Comparison of ENCODE assay signal across 8 cellular contexts in the genomic region with DNA sequence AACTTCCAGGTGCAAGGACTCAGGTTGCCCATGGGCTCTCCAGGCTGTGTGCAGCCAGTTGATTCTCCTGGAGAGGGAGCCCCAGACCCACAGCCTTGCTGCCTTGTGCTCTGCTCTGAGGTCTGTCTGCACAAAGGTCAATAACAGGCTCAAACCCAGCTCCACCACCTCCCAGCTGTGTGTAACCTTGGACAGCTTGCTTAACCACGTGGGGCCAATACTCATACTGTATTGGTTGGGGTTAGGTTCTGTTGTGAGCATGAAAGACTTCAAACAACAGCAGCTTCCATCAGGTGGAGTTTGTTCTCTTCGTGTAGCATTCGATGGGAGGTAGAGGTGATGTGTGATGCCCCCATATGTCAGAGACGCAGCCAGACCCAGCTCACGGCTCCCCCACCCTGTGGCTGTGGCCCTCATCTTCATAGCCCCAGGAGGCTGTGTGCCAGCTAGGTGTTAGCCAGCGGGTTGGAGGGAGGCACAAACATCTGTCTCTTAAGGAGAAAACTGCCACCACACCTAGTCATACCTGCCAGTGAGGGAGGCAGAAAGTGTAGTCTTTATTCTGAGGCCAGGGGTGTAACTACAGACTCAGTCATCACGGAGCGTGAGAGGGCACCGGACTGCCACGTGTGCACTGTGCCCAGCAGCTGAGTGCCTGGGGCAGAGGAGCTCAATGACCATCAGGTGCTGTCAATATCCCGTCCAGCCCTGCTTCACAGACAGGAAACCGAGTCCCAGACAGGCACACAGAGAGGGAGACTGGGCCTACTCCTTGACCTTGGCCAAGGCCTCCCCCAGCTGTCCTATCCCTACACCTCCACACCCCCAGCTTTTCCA. TPM values are rescaled to one million over a fixed set of nuclear protein-coding genes. Genes with fewer than 3 reads are reported as not detected.
DNase-seq lines count a peak whose midpoint lies in the region; ATAC-seq, FAIRE-seq and TF ChIP-seq lines count a peak whose summit lies in the region.

No MANE protein-coding gene starts in this region.

- H3K4me3 Mint-ChIP-seq in neural progenitor cell = no peak overlapping the region

- peaks cover 2% of the 10 kb centered on the region for H3K27me3 Mint-ChIP-seq in neural progenitor cell (ENCODE audit: insufficient read depth, low read depth)

- TF ChIP-seq POLR2A in lower leg skin (IDR thresholded peaks at IDR 0.05) = no peak

- no peaks in the 10 kb centered on the region for H3K79me2 ChIP-seq in neural progenitor cell (ENCODE audit: low read depth)

- H3K4me3 ChIP-seq in bronchial epithelial cell (ENCODE audit: low read depth, low read length) = no peak overlapping the region
- H3K4me3 ChIP-seq in neural progenitor cell = no peak overlapping the region
- no peak overlapping the region for H3K4me3 ChIP-seq in lower leg skin (ENCODE audit: low read depth, poor library complexity, severe bottlenecking)

- no peaks in the 10 kb centered on the region for H3K36me3 Mint-ChIP-seq in neural progenitor cell

- TF ChIP-seq CTCF in GM12874 (IDR thresholded peaks at IDR 0.05; ENCODE audit: insufficient read depth, low read depth, low read length) (peak; percentile 27), bronchial epithelial cell (IDR thresholded peaks at IDR 0.05; ENCODE audit: insufficient read depth, low read length, severe bottlenecking) (peak; percentile 43), neural progenitor cell (IDR thresholded peaks at IDR 0.05) (peak; percentile 49), lower leg skin (IDR thresholded peaks at IDR 0.05) (no peak)

- no peak overlapping the region for H2AFZ ChIP-seq in neural progenitor cell (replicated peaks)

- no peak overlapping the region for H3K4me2 ChIP-seq in neural progenitor cell

- H3K4me1 ChIP-seq in neural progenitor cell = no peaks in the 10 kb centered on the region

- FAIRE-seq in bronchial epithelial cell (lab: Jason Lieb, UNC) = no peak

- intact Hi-C loops in lower leg skin (cut with DNase I; ENCODE audit: low total_unique reads) = no loop called here

- H3K27me3 ChIP-seq in bronchial epithelial cell (ENCODE audit: control insufficient read depth, insufficient read depth, low read length) (no peaks in the 10 kb centered on the region), neural progenitor cell (no peaks in the 10 kb centered on the region)

- no peaks in the 10 kb centered on the region for H3K36me3 ChIP-seq in bronchial epithelial cell (ENCODE audit: control insufficient read depth, insufficient read depth, low read length)
- H3K36me3 ChIP-seq in neural progenitor cell = no peaks in the 10 kb centered on the region

- H4K20me1 ChIP-seq in neural progenitor cell (ENCODE audit: low read depth) = no peaks in the 10 kb centered on the region

- 85 to 91% methylated on average over 8 to 12 of the region's 12 CpGs for WGBS in lower leg skin, 2 donors

- no peaks in the 10 kb centered on the region for H3F3A ChIP-seq in neural progenitor cell (ENCODE audit: low read depth)

- H3K27ac Mint-ChIP-seq in neural progenitor cell = peak overlapping the region; percentile 29

- ATAC-seq in HG03439 (IDR thresholded peaks at IDR 0.05; ENCODE audit: unreplicated experiment) = no peak

- DNase-seq in NCI-H146 (lab: John Stamatoyannopoulos, UW) (peak; percentile 49), bronchial epithelial cell (ENCODE audit: low read depth) (peak; percentile 29), neural progenitor cell (ENCODE audit: low spot score) (peak; percentile 48), COLO829 (ENCODE audit: low spot score) (no peak), lower leg skin (ENCODE audit: low spot score in 2 of 2) (no peak)
- DNase-seq in stimulated activated CD4-positive, alpha-beta T cell treated with anti-CD3 and anti-CD28 coated beads, Interleukin-1b, Interleukin-23, amount 100 ng/mL, for 48 hours = no peak

- H3K27ac ChIP-seq in neural progenitor cell = no peak overlapping the region

- no peak overlapping the region for H3K9ac ChIP-seq in neural progenitor cell

- H3K9me3 Mint-ChIP-seq in neural progenitor cell = peaks cover 7% of the 10 kb centered on the region

- no peaks in the 10 kb centered on the region for H3K9me3 ChIP-seq in neural progenitor cell (ENCODE audit: low read depth)

- peaks cover 8% of the 10 kb centered on the region for H3K4me1 Mint-ChIP-seq in neural progenitor cell

RNA-seq across cellular contexts. Expression of a gene that starts 8.0 kb away (rescaled TPM):
- total RNA-seq in bronchial epithelial cell (103 and 122 TPM in 2 replicates), neural progenitor cell (ENCODE audit: low replicate concordance) (126 and 232 TPM in 2 replicates), lower leg skin (10 to 100 TPM; 50.8 to 69.0 (median 58.7) TPM)

RNA-seq across cellular contexts. Expression of a gene that starts 9.7 kb away (rescaled TPM):
- total RNA-seq in bronchial epithelial cell (not detected in 2 replicates), neural progenitor cell (ENCODE audit: low replicate concordance) (not detected in 2 replicates), lower leg skin (not detected)

RNA-seq across cellular contexts. Expression of a gene that starts 27.2 kb away (rescaled TPM):
- 0.26 TPM in 2 replicates for total RNA-seq in bronchial epithelial cell
- total RNA-seq in neural progenitor cell (ENCODE audit: low replicate concordance) = 4.5 and 16.7 TPM in 2 replicates
- 100 to 1,000 TPM in 1 of 4 donors, 10 to 100 TPM in 3; 52.6 to 134 (median 54.6) TPM for total RNA-seq in lower leg skin

RNA-seq across cellular contexts. Expression of a gene that starts 49.1 kb away (rescaled TPM):
- total RNA-seq in bronchial epithelial cell (6.3 and 7.7 TPM in 2 replicates), neural progenitor cell (ENCODE audit: low replicate concordance) (5.9 and 16.4 TPM in 2 replicates), lower leg skin (100 to 1,000 TPM in 1 of 4 donors, 10 to 100 TPM in 3; 31.0 to 110 (median 43.6) TPM)

RNA-seq across cellular contexts. Expression of a gene that starts 57.8 kb away (rescaled TPM):
- total RNA-seq in bronchial epithelial cell (0.13 and 0.53 TPM in 2 replicates), neural progenitor cell (ENCODE audit: low replicate concordance) (0.15 TPM in 1 of 2 replicates, not detected in the other), lower leg skin (1 to 10 TPM in 1 of 4 donors, under 1 TPM in 1, not detected in 2; 0.25 to 1.2 TPM)

Comparison
In these comparisons a context has a peak if more than half of its experiments do, and no peak if none do; other contexts are left out.
1. CTCF ChIP-seq: peak in GM12874 (single experiment), bronchial epithelial cell (single experiment) and neural progenitor cell (single experiment); none in lower leg skin (0 of 3).
2. DNase-seq: peak in NCI-H146 (single experiment), bronchial epithelial cell (single experiment) and neural progenitor cell (single experiment); none in stimulated activated CD4-positive, alpha-beta T cell treated with anti-CD3 and anti-CD28 coated beads, Interleukin-1b, Interleukin-23, amount 100 ng/mL, for 48 hours (single experiment), COLO829 (single experiment) and lower leg skin (0 of 2).